ENCODE assay signal across 22 cellular contexts in the genomic region with DNA sequence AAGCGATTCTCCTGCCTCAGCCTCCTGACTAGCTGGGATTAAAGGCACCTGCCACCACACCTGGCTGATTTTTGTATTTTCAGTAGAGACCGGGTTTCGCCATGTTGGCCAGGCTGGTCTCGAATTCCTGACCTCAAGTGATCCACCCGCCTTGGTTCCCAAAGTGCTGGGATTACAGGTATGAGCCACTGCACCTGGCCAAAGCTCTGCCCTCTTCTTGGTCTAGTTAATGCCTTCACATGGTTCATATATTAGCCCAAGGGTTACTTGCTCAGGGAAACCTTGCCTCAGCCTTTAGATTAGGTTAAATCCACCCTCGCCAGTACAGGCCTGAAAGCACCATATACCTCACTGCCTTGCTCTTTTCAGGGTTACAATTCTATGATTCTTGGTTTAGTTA. TPM values are rescaled to one million over a fixed set of nuclear protein-coding genes. Genes with fewer than 3 reads are reported as not detected.
"Had no signal": no experiment of that assay in that cellular context is flagged by ENCODE, and none has a peak within 500 bp of the region (broad histone marks: within the 10 kb centered on the region; RNA-seq: fewer than 3 reads in every experiment).

No MANE protein-coding gene starts in this region.

- H3K27me3 ChIP-seq: hepatocyte, neural progenitor cell, ovary, right atrium auricular region had no signal

- H3K27ac ChIP-seq: coronary artery, hepatocyte, neural progenitor cell, ovary, right atrium auricular region had no signal

- H3K9me3 Mint-ChIP-seq: endodermal cell; natural killer cell treated with Interleukin-12 subunit alpha and Interleukin-12 subunit beta and Interleukin-15 and Interleukin-18, amount 100 ng/mL, for 72 hours; neural progenitor cell had no signal

- H3K4me3 Mint-ChIP-seq: endodermal cell; natural killer cell treated with Interleukin-12 subunit alpha and Interleukin-12 subunit beta and Interleukin-15 and Interleukin-18, amount 100 ng/mL, for 72 hours; neural progenitor cell had no signal

- H3K36me3 Mint-ChIP-seq: natural killer cell treated with Interleukin-12 subunit alpha and Interleukin-12 subunit beta and Interleukin-15 and Interleukin-18, amount 100 ng/mL, for 72 hours; neural progenitor cell had no signal

- H3K9me3 ChIP-seq: mucosa of descending colon, ovary, right atrium auricular region had no signal

- H3K36me3 ChIP-seq: neural progenitor cell, ovary, right atrium auricular region had no signal

- H3K4me3 ChIP-seq: coronary artery, hepatocyte, lung, mucosa of descending colon, neural progenitor cell, ovary, right atrium auricular region had no signal

- H3K27ac Mint-ChIP-seq: endodermal cell; natural killer cell treated with Interleukin-12 subunit alpha and Interleukin-12 subunit beta and Interleukin-15 and Interleukin-18, amount 100 ng/mL, for 72 hours; neural progenitor cell had no signal

- DNase-seq: effector CD4-positive, alpha-beta T cell; endodermal cell; erythroblast; foreskin melanocyte; head of caudate nucleus; left colon; left ventricle myocardium superior; mesendoderm; mucosa of descending colon; nucleus accumbens; ovary; small intestine; stimulated activated CD4-positive, alpha-beta T cell treated with anti-CD3 and anti-CD28 coated beads, Interleukin-12 subunit alpha, Interleukin-12 subunit beta, amount 100 ng/mL, for 4 hours; stimulated activated naive CD4-positive, alpha-beta T cell treated with Interleukin-2 at 50 U/mL for 16 hours; trophoblast cell had no signal

- ATAC-seq: left colon; left ventricle myocardium superior; mucosa of descending colon; natural killer cell treated with Interleukin-12 subunit alpha and Interleukin-12 subunit beta and Interleukin-15 and Interleukin-18, amount 100 ng/mL, for 72 hours had no signal

RNA-seq across cellular contexts. Expression of a gene that starts 26.1 kb away (rescaled TPM):
- total RNA-seq: endothelial cell of umbilical vein had no signal
- polyA plus RNA-seq: endothelial cell of umbilical vein had no signal
